In the genomic region with DNA sequence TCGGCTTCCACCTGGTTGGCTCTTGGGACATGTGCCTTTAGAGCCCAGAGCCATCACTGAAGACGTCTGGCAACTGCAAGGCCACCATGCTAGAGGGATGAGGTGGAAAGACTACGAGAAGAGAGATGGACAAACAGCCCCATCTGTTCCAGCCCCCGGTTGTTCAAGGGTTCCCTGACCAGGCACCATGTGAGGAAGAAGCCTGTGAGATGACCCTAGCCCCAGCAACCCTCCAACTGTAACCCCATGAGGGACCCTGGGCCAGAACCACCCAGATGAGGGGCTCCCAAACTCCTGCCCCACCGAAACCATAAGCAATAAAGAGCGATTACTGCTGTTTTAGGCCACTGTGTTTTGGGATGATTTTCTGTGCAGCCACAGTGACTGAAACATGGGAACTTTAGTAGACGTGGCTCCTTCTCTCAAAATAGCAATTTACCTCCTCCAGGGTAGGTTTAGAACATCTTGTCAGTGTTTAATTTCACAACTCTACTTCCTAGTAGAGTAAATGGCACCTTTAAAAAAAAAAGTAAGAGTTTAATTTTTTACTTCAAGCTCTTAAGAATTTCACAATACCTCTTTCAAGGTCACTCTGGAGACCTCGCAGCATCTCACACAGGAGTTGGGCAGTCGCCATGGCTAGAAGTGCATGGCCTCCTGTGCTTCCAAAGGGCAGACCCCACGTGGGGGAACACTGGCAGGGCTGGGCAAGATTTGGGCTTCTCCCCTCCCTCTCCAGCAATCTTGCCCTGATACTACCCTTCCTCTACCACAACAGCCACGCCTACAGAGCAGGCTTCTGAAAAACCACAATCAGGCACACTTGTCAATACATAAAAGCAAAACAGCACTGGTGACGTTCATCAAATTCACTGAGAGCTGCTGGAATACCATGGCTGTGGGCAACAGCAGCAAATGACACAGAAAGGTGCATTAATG, we compare ENCODE assay signal across 8 cellular contexts. TPM values are rescaled to one million over a fixed set of nuclear protein-coding genes. Genes with fewer than 3 reads are reported as not detected.
DNase-seq lines count a peak whose midpoint lies in the region; ATAC-seq and TF ChIP-seq lines count a peak whose summit lies in the region.

No MANE protein-coding gene starts in this region.

- H3K27ac ChIP-seq in right cardiac atrium (ENCODE audit: low read length) = no peak overlapping the region

- intact Hi-C loops in Calu3 (cut with micrococcal nuclease; ENCODE audit: unreplicated experiment) (no loop called here), right cardiac atrium (cut with DNase I) (no loop called here)

- H3K27me3 ChIP-seq in right cardiac atrium (ENCODE audit: control insufficient read depth, insufficient read depth) = no peaks in the 10 kb centered on the region

- 75% methylated on average over 12 of the region's 12 CpGs for whole genome bisulfite sequencing in right cardiac atrium

- H3K27me3 Mint-ChIP-seq in Calu3 (ENCODE audit: unreplicated experiment) (no peaks in the 10 kb centered on the region), osteocyte (ENCODE audit: unreplicated experiment) (no peaks in the 10 kb centered on the region)
- peaks cover 22% of the 10 kb centered on the region for H3K27me3 Mint-ChIP-seq in activated naive CD8-positive, alpha-beta T cell treated with anti-CD3 and anti-CD28 coated beads, Interleukin-2, amount 50 U/mL, for 24 hours

- peaks cover 3% of the 10 kb centered on the region for H3K4me1 ChIP-seq in right cardiac atrium (ENCODE audit: control insufficient read depth, insufficient read depth, low read length)

- DNase-seq in Calu3 = peak; percentile 47
- peak; percentile 75 for DNase-seq in T-helper 22 cell (ENCODE audit: low read depth)
- peak; percentile 30 for DNase-seq in activated naive CD8-positive, alpha-beta T cell treated with anti-CD3 and anti-CD28 coated beads, Interleukin-2, amount 50 U/mL, for 24 hours
- peak; percentile 72 for DNase-seq in osteocyte (ENCODE audit: extremely low spot score, unreplicated experiment)
- no peak for DNase-seq in right cardiac atrium

- CTCF ChIA-PET in Calu3 (lab: Charles Lee) = interaction anchor here (0.5 to 1.1 kb wide), 3 partner anchors 11 to 219 kb away, joined by 3 to 4 read pairs (median 3); no protein-coding TSS in a partner anchor

- H3K4me3 Mint-ChIP-seq in Calu3 (ENCODE audit: low read depth, unreplicated experiment) (peak overlapping the region; percentile 38), osteocyte (ENCODE audit: unreplicated experiment) (no peak overlapping the region)
- H3K4me3 Mint-ChIP-seq in activated naive CD8-positive, alpha-beta T cell treated with anti-CD3 and anti-CD28 coated beads, Interleukin-2, amount 50 U/mL, for 24 hours = peak overlapping the region; percentile 30

- H3K4me1 Mint-ChIP-seq in Calu3 (ENCODE audit: low read depth, unreplicated experiment) (peaks cover 67% of the 10 kb centered on the region), osteocyte (ENCODE audit: unreplicated experiment) (no peaks in the 10 kb centered on the region)
- peaks cover 68% of the 10 kb centered on the region for H3K4me1 Mint-ChIP-seq in activated naive CD8-positive, alpha-beta T cell treated with anti-CD3 and anti-CD28 coated beads, Interleukin-2, amount 50 U/mL, for 24 hours

- ATAC-seq in activated naive CD8-positive, alpha-beta T cell treated with anti-CD3 and anti-CD28 coated beads, Interleukin-2, amount 50 U/mL, for 24 hours = peak; percentile 37
- ATAC-seq in right cardiac atrium = no peak
- ATAC-seq in GM21390 (IDR thresholded peaks at IDR 0.05; ENCODE audit: unreplicated experiment) = no peak
- ATAC-seq in GM21529 (IDR thresholded peaks at IDR 0.05; ENCODE audit: unreplicated experiment) = no peak
- no peak for ATAC-seq in GM21515 (IDR thresholded peaks at IDR 0.05; ENCODE audit: unreplicated experiment)

- BruUV-seq in Calu3 (replicated peaks; lab: Mats Ljungman, UMichigan) = no TSS peak

- H3K36me3 Mint-ChIP-seq in Calu3 (ENCODE audit: insufficient read depth, unreplicated experiment) = peaks cover 5% of the 10 kb centered on the region
- no peaks in the 10 kb centered on the region for H3K36me3 Mint-ChIP-seq in activated naive CD8-positive, alpha-beta T cell treated with anti-CD3 and anti-CD28 coated beads, Interleukin-2, amount 50 U/mL, for 24 hours (ENCODE audit: low read depth)
- no peaks in the 10 kb centered on the region for H3K36me3 Mint-ChIP-seq in osteocyte (ENCODE audit: unreplicated experiment)

- H3K27ac Mint-ChIP-seq in Calu3 (ENCODE audit: unreplicated experiment) (peak overlapping the region; percentile 82), osteocyte (ENCODE audit: unreplicated experiment) (no peak overlapping the region)
- peak overlapping the region; percentile 33 for H3K27ac Mint-ChIP-seq in activated naive CD8-positive, alpha-beta T cell treated with anti-CD3 and anti-CD28 coated beads, Interleukin-2, amount 50 U/mL, for 24 hours

- no peaks in the 10 kb centered on the region for H3K9me3 ChIP-seq in right cardiac atrium (ENCODE audit: control insufficient read depth, low read length)

- H3K9me3 Mint-ChIP-seq in Calu3 (ENCODE audit: low read depth, unreplicated experiment) = no peaks in the 10 kb centered on the region
- H3K9me3 Mint-ChIP-seq in activated naive CD8-positive, alpha-beta T cell treated with anti-CD3 and anti-CD28 coated beads, Interleukin-2, amount 50 U/mL, for 24 hours = peaks cover 11% of the 10 kb centered on the region
- H3K9me3 Mint-ChIP-seq in osteocyte (ENCODE audit: unreplicated experiment) = no peaks in the 10 kb centered on the region

- no peak overlapping the region for H3K4me3 ChIP-seq in right cardiac atrium (ENCODE audit: low read length)

- TF ChIP-seq CTCF in Calu3 (IDR thresholded peaks at IDR 0.05; ENCODE audit: unreplicated experiment) = no peak
- no peak for TF ChIP-seq CTCF in osteocyte (IDR thresholded peaks at IDR 0.05)

RNA-seq across cellular contexts. Expression of a gene that starts 48.8 kb away (rescaled TPM):
- total RNA-seq in Calu3 (2022) (2.5 and 3.5 TPM in 2 replicates), osteocyte (not detected in 2 replicates), right cardiac atrium (1 to 10 TPM; 3.3 to 6.8 (median 4.5) TPM)
- 7.1 TPM for polyA plus RNA-seq in right cardiac atrium

Comparison
In these comparisons a context has a peak if more than half of its experiments do, and no peak if none do; other contexts are left out.
1. DNase-seq: peak in Calu3 (single experiment), T-helper 22 cell (single experiment), activated naive CD8-positive, alpha-beta T cell treated with anti-CD3 and anti-CD28 coated beads, Interleukin-2, amount 50 U/mL, for 24 hours (single experiment) and osteocyte (single experiment); none in right cardiac atrium (0 of 3).